ENCODE assay signal across 9 cellular contexts in genomic region chr1:40782371-40782956, GRCh38. TPM values are rescaled to one million over a fixed set of nuclear protein-coding genes. Genes with fewer than 3 reads are reported as not detected.
A peak's percentile ranks its signal among the peaks of the same experiment; 100 is the strongest.
DNase-seq lines count a peak whose midpoint lies in the region; ATAC-seq lines count a peak whose summit lies in the region.
"Had no signal": no experiment of that assay in that cellular context is flagged by ENCODE, and none has a peak within 500 bp of the region (broad histone marks: within the 10 kb centered on the region; RNA-seq: fewer than 3 reads in every experiment).

No MANE protein-coding gene starts in this region.

- peaks cover 13% of the 10 kb centered on the region for H3K4me1 ChIP-seq in HUES6 (ENCODE audit: control insufficient read depth, insufficient read depth, low read length)
- peaks cover 37% of the 10 kb centered on the region for H3K4me1 ChIP-seq in muscle layer of colon (ENCODE audit: insufficient read depth, low read length)

- H3K36me3 ChIP-seq in HUES6 (ENCODE audit: control insufficient read depth, insufficient read depth, low read length) = no peaks in the 10 kb centered on the region
- H3K36me3 ChIP-seq in muscle layer of colon (ENCODE audit: insufficient read depth, low read length) = no peaks in the 10 kb centered on the region

- no peak overlapping the region for H3K9ac ChIP-seq in HUES6 (ENCODE audit: low read length)
- peak overlapping the region; percentile 57 for H3K9ac ChIP-seq in muscle layer of colon (ENCODE audit: low read length)

- H3K27ac ChIP-seq in HUES6 (ENCODE audit: low read depth, low read length) = no peak overlapping the region
- H3K27ac ChIP-seq in muscle layer of colon (ENCODE audit: low read depth, low read length) = peak overlapping the region; percentile 74

- H3K9me3 ChIP-seq in HUES6 (ENCODE audit: control insufficient read depth, insufficient read depth, low read depth, low read length) (no peaks in the 10 kb centered on the region; the same call in 1 of the 2 replicates), muscle layer of colon (ENCODE audit: low read length) (no peaks in the 10 kb centered on the region)

- H3K4me3 ChIP-seq in HUES6 (ENCODE audit: low read depth, low read length) (peak overlapping the region; percentile 73), muscle layer of colon (ENCODE audit: low read depth in 1 of 2, low read length in 2 of 2) (peak overlapping the region; percentile 15 to 72)

- no peak for ATAC-seq in GM21381 (IDR thresholded peaks at IDR 0.05; ENCODE audit: unreplicated experiment)
- ATAC-seq in GM19035 (IDR thresholded peaks at IDR 0.05; ENCODE audit: unreplicated experiment) = no peak

- peak; percentile 29 for DNase-seq in AG08396 (ENCODE audit: low spot score)
- peak; percentile 10 for DNase-seq in dermis blood vessel endothelial cell
- no peak for DNase-seq in GF-D8 (lab: John Stamatoyannopoulos, UW)
- DNase-seq in H4 (ENCODE audit: low spot score) = no peak
- DNase-seq: NCI-H226 had no signal

- peaks cover 56% of the 10 kb centered on the region for H3K27me3 ChIP-seq in HUES6 (ENCODE audit: control insufficient read depth, insufficient read depth, low read length)
- H3K27me3 ChIP-seq in muscle layer of colon (ENCODE audit: control insufficient read depth in 1 of 2, insufficient read depth in 2 of 2, low read length in 2 of 2) = no peaks in the 10 kb centered on the region

RNA-seq across cellular contexts. Expression of gene KCNQ4, which starts 1.1 kb away (rescaled TPM):
- not detected in 2 replicates for total RNA-seq in dermis blood vessel endothelial cell
- total RNA-seq in H4 (2014; rRNA removed; shearing (Covaris generic)) = not detected in 2 replicates

Comparison
In these comparisons a context has a peak if more than half of its experiments do, and no peak if none do; other contexts are left out.
1. DNase-seq: peak in AG08396 (single experiment) and dermis blood vessel endothelial cell (single experiment); none in GF-D8 (single experiment) and H4 (single experiment).